2 cellular contexts compared by ENCODE assay signal in the genomic region with DNA sequence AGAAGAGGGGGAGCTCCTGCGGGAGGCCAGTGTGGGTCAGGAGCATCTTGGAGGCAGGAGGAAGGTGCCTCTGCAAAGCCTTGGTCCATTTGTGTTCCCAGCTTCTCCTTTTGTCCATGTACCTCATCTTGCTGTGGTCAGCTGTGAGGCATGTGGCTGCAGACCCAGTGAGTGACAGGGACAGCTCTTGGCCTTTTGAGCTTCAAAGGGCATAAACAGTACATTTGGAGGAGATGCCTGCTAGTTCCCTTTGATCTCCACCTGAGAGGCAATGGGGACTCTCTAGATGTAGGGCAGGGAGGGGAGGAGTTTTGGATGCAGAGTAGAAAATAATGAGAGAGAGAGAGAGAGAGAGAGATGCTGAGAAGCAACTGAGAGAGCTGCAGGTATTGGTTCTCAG.
TF ChIP-seq lines count a peak whose summit lies in the region.

No MANE protein-coding gene starts in this region.

TF ChIP-seq in IMR-90, 13 proteins besides CTCF, POLR2A, EP300 and RAD21:
- TF ChIP-seq MAZ (IDR thresholded peaks at IDR 0.05; ENCODE audit: borderline replicate concordance, low read depth, low read length), result no peak
- TF ChIP-seq, protein P1, sequence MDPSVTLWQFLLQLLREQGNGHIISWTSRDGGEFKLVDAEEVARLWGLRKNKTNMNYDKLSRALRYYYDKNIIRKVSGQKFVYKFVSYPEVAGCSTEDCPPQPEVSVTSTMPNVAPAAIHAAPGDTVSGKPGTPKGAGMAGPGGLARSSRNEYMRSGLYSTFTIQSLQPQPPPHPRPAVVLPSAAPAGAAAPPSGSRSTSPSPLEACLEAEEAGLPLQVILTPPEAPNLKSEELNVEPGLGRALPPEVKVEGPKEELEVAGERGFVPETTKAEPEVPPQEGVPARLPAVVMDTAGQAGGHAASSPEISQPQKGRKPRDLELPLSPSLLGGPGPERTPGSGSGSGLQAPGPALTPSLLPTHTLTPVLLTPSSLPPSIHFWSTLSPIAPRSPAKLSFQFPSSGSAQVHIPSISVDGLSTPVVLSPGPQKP (IDR thresholded peaks at IDR 0.05; ENCODE audit: borderline replicate concordance, low read depth, low read length), result no peak
- no peak for TF ChIP-seq RFX5 (IDR thresholded peaks at IDR 0.05; ENCODE audit: low read depth, low read length)
- TF ChIP-seq CHD1 (IDR thresholded peaks at IDR 0.05; ENCODE audit: low read depth, low read length), result no peak
- no peak for TF ChIP-seq RCOR1 (IDR thresholded peaks at IDR 0.05; ENCODE audit: insufficient replicate concordance, low read length)
- TF ChIP-seq MAFK (IDR thresholded peaks at IDR 0.05; ENCODE audit: low read depth, low read length), result no peak
- no peak for TF ChIP-seq CEBPB (IDR thresholded peaks at IDR 0.05; ENCODE audit: low read depth, low read length)
- TF ChIP-seq SMC3 (IDR thresholded peaks at IDR 0.05; ENCODE audit: low read depth, low read length), result no peak
- no peak for TF ChIP-seq NFE2L2 (IDR thresholded peaks at IDR 0.05; ENCODE audit: low read depth, low read length)
- TF ChIP-seq, protein P2, sequence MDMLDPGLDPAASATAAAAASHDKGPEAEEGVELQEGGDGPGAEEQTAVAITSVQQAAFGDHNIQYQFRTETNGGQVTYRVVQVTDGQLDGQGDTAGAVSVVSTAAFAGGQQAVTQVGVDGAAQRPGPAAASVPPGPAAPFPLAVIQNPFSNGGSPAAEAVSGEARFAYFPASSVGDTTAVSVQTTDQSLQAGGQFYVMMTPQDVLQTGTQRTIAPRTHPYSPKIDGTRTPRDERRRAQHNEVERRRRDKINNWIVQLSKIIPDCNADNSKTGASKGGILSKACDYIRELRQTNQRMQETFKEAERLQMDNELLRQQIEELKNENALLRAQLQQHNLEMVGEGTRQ (IDR thresholded peaks at IDR 0.05; ENCODE audit: low read depth, low read length), result no peak
- no peak for TF ChIP-seq MXI1 (IDR thresholded peaks at IDR 0.05; ENCODE audit: borderline replicate concordance, low read depth, low read length)
- no peak for TF ChIP-seq BHLHE40 (IDR thresholded peaks at IDR 0.05; ENCODE audit: low read depth, low read length)
- TF ChIP-seq FOS (IDR thresholded peaks at IDR 0.05; ENCODE audit: low read depth, low read length), result no peak

TF ChIP-seq in H1, 55 proteins besides CTCF, POLR2A, EP300 and RAD21:
- TF ChIP-seq JUND (IDR thresholded peaks at IDR 0.05; ENCODE audit: low read length) (no peak), CHD2 (IDR thresholded peaks at IDR 0.05; ENCODE audit: low read length) (no peak), GABPA (IDR thresholded peaks at IDR 0.05; ENCODE audit: borderline replicate concordance, insufficient read depth, low read length) (no peak), CBX8 (IDR thresholded peaks at IDR 0.05; ENCODE audit: borderline replicate concordance, low read depth, low read length) (no peak), SP4 (IDR thresholded peaks at IDR 0.05; ENCODE audit: low read length) (no peak), EGR1 (IDR thresholded peaks at IDR 0.05; ENCODE audit: borderline replicate concordance, low read depth, low read length) (no peak), RNF2 (IDR thresholded peaks at IDR 0.05; ENCODE audit: borderline replicate concordance, low read depth, low read length, missing control alignments, poor library complexity, severe bottlenecking) (no peak), CBX5 (IDR thresholded peaks at IDR 0.05; ENCODE audit: low read depth, low read length) (no peak)
- TF ChIP-seq, protein P3, sequence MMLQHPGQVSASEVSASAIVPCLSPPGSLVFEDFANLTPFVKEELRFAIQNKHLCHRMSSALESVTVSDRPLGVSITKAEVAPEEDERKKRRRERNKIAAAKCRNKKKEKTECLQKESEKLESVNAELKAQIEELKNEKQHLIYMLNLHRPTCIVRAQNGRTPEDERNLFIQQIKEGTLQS (IDR thresholded peaks at IDR 0.05; ENCODE audit: insufficient read depth, low read depth, low read length), result no peak
- TF ChIP-seq, protein P4, sequence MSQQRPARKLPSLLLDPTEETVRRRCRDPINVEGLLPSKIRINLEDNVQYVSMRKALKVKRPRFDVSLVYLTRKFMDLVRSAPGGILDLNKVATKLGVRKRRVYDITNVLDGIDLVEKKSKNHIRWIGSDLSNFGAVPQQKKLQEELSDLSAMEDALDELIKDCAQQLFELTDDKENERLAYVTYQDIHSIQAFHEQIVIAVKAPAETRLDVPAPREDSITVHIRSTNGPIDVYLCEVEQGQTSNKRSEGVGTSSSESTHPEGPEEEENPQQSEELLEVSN (IDR thresholded peaks at IDR 0.05), result no peak
